ENCODE assay signal across 15 cellular contexts in the genomic region with DNA sequence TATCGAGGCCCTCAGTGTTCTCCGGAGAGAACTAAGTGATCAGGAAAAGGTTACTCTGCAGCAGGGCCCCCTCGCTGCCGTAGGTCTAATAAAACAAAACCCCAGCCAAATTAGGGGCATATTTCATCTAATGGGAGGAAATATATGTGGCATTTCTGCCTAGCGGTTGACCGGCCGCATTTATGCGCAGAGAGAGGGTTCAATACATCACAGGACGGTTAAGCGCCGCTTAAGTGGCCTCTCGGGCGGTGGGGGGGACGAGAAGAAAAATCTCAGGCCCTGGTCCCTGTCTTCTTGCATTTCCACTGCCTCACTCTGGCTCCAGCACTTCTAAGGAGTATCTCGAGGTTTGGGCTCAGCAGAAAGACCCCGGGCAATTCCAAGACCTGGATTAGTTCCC.
"Had no signal": no experiment of that assay in that cellular context is flagged by ENCODE, and none has a peak within 500 bp of the region (broad histone marks: within the 10 kb centered on the region; RNA-seq: fewer than 3 reads in every experiment).

No MANE protein-coding gene starts in this region.

- H3K4me3 Mint-ChIP-seq: natural killer cell; stimulated activated memory B cell treated with anti-CD40 and anti-IgM and Interleukin-4, amounts not matched to agents 10 μg/mL and 1 μg/mL and 100 μg/mL, for 72 hours; stimulated activated naive CD8-positive, alpha-beta T cell treated with anti-CD3 and anti-CD28 coated beads, Interleukin-15, Interleukin-2, amounts not matched to agents 100 ng/mL and 50 ng/mL, for 24 hours had no signal

- ATAC-seq: esophagus mucosa; heart left ventricle; left lobe of liver; natural killer cell; stimulated activated memory B cell treated with anti-CD40 and anti-IgM and Interleukin-4, amounts not matched to agents 10 μg/mL and 1 μg/mL and 100 μg/mL, for 72 hours had no signal

- H3K36me3 Mint-ChIP-seq: natural killer cell; stimulated activated memory B cell treated with anti-CD40 and anti-IgM and Interleukin-4, amounts not matched to agents 10 μg/mL and 1 μg/mL and 100 μg/mL, for 72 hours had no signal

- H3K9me3 Mint-ChIP-seq: natural killer cell; stimulated activated naive CD8-positive, alpha-beta T cell treated with anti-CD3 and anti-CD28 coated beads, Interleukin-15, Interleukin-2, amounts not matched to agents 100 ng/mL and 50 ng/mL, for 24 hours had no signal

- H3K4me1 Mint-ChIP-seq: natural killer cell; stimulated activated memory B cell treated with anti-CD40 and anti-IgM and Interleukin-4, amounts not matched to agents 10 μg/mL and 1 μg/mL and 100 μg/mL, for 72 hours had no signal

- H3K27me3 Mint-ChIP-seq: stimulated activated memory B cell treated with anti-CD40 and anti-IgM and Interleukin-4, amounts not matched to agents 10 μg/mL and 1 μg/mL and 100 μg/mL, for 72 hours had no signal

- H3K27ac Mint-ChIP-seq: natural killer cell; stimulated activated memory B cell treated with anti-CD40 and anti-IgM and Interleukin-4, amounts not matched to agents 10 μg/mL and 1 μg/mL and 100 μg/mL, for 72 hours; stimulated activated naive CD8-positive, alpha-beta T cell treated with anti-CD3 and anti-CD28 coated beads, Interleukin-15, Interleukin-2, amounts not matched to agents 100 ng/mL and 50 ng/mL, for 24 hours had no signal

- DNase-seq: cerebellar nuclear complex; colonic mucosa; effector CD4-positive, alpha-beta T cell; heart left ventricle; hippocampal formation; mammary epithelial cell; natural killer cell; spleen; stimulated activated CD4-positive, alpha-beta T cell treated with anti-CD3 and anti-CD28 coated beads, Interleukin-15, amount 100 ng/mL, for 24 hours; stimulated activated CD4-positive, alpha-beta T cell treated with anti-CD3 and anti-CD28 coated beads, Interleukin-1b, Interleukin-23, amount 100 ng/mL, for 48 hours; stimulated activated CD4-positive, alpha-beta T cell treated with anti-CD3 and anti-CD28 coated beads, Interleukin-4, amount 100 ng/mL, for 24 hours had no signal
